29 cellular contexts compared by ENCODE assay signal in genomic region chr16:20260215-20261009, GRCh38.
"Had no signal": no experiment of that assay in that cellular context is flagged by ENCODE, and none has a peak within 500 bp of the region (broad histone marks: within the 10 kb centered on the region; RNA-seq: fewer than 3 reads in every experiment).

No MANE protein-coding gene starts in this region.

- H3K9me3 ChIP-seq: adrenal gland, Peyer's patch, SJCRH30, SK-N-SH had no signal

- DNase-seq: activated CD4-positive, alpha-beta memory T cell treated with anti-CD3 and anti-CD28 coated beads, Interleukin-2, amount 10 ng/mL, durations not matched to agents 7 days and 5 days; activated CD4-positive, alpha-beta T cell treated with anti-CD3 and anti-CD28 coated beads for 36 hours; activated CD4-positive, alpha-beta T cell treated with anti-CD3 and anti-CD28 coated beads, Interleukin-2, amount 50 U/mL, for 1 hour; activated CD8-positive, alpha-beta memory T cell treated with anti-CD3 and anti-CD28 coated beads, Interleukin-2, amount 50 U/mL, for 4 hours; activated naive CD4-positive, alpha-beta T cell treated with anti-CD3 and anti-CD28 coated beads, Interleukin-2, amount 50 U/mL, for 16 hours; activated naive CD8-positive, alpha-beta T cell treated with anti-CD3 and anti-CD28 coated beads, Interleukin-2, amount 10 ng/mL, durations not matched to agents 7 days and 5 days; activated T-cell treated with anti-CD3 and anti-CD28 coated beads, Interleukin-2, amount 50 U/mL, for 72 hours; adrenal gland; anterior cingulate cortex; cerebellar nuclear complex; Karpas-422; MM.1S; NCI-H1048; NCI-H146; NCI-H187 treated with DMSO at 0.1 percent for 48 hours; NCI-H2081 treated with DMSO at 0.1 percent for 48 hours; NCI-H2171 treated with DMSO at 0.1 percent for 48 hours; NCI-H226; NCI-H526; NCI-H774; NK-92 treated with Interleukin-12 subunit alpha and Interleukin-12 subunit beta, amount 100 ng/mL, for 24 hours; OCI-M1; Peyer's patch; Right ventricle myocardium superior; SJCRH30; SK-N-SH; T-helper 1 cell; WERI-Rb-1 had no signal

- ATAC-seq: activated CD4-positive, alpha-beta T cell treated with anti-CD3 and anti-CD28 coated beads for 36 hours; activated T-cell treated with anti-CD3 and anti-CD28 coated beads, Interleukin-2, amount 50 U/mL, for 72 hours had no signal

- H3K27me3 ChIP-seq: Peyer's patch, SJCRH30 had no signal

- H3K4me2 ChIP-seq: SK-N-SH had no signal

- H3K9ac ChIP-seq: SK-N-SH had no signal

- H3K27ac ChIP-seq: adrenal gland, Peyer's patch, RWPE1, SJCRH30, WERI-Rb-1 had no signal

- H3K36me3 ChIP-seq: adrenal gland, Peyer's patch, SJCRH30, WERI-Rb-1 had no signal

- H3K4me1 ChIP-seq: adrenal gland, Peyer's patch, SJCRH30 had no signal

- H3K4me3 ChIP-seq: adrenal gland, Peyer's patch, SJCRH30 had no signal
